In genomic region chr17:58377005-58377660, GRCh38 we compare ENCODE assay signal across 1 cellular context.
A peak's percentile ranks its signal among the peaks of the same experiment; 100 is the strongest.
TF ChIP-seq lines count a peak whose summit lies in the region.

No MANE protein-coding gene starts in this region.

TF ChIP-seq in HEK293, 187 proteins besides CTCF, POLR2A, EP300 and RAD21 (continued from another document):
- peak; percentile 94 for TF ChIP-seq ZNF664 (tag by site-specific recombination; IDR thresholded peaks at IDR 0.05)
- TF ChIP-seq SCRT2 (tag by site-specific recombination; IDR thresholded peaks at IDR 0.05): no peak
- TF ChIP-seq ZNF175 (tag by site-specific recombination; IDR thresholded peaks at IDR 0.05): no peak
- TF ChIP-seq YY1 (tag by site-specific recombination; IDR thresholded peaks at IDR 0.05): no peak
- TF ChIP-seq PRDM1 (tag by site-specific recombination; IDR thresholded peaks at IDR 0.05): no peak
- TF ChIP-seq ZBTB44 (tag by site-specific recombination; IDR thresholded peaks at IDR 0.05): no peak
- TF ChIP-seq ZNF19 (tag by site-specific recombination; IDR thresholded peaks at IDR 0.05; ENCODE audit: low read depth): no peak
- TF ChIP-seq KLF10 (tag by site-specific recombination; IDR thresholded peaks at IDR 0.05): no peak
- no peak for TF ChIP-seq ZNF266 (tag by site-specific recombination; IDR thresholded peaks at IDR 0.05; ENCODE audit: low read depth)
- TF ChIP-seq ZNF211 (tag by site-specific recombination; IDR thresholded peaks at IDR 0.05; ENCODE audit: low read depth): no peak
- TF ChIP-seq ZNF518A (tag by site-specific recombination; conservative IDR thresholded peaks at IDR 0.05; ENCODE audit: low read depth): no peak
- no peak for TF ChIP-seq ZSCAN5A (tag by site-specific recombination; IDR thresholded peaks at IDR 0.05)
- TF ChIP-seq ZNF544 (tag by site-specific recombination; IDR thresholded peaks at IDR 0.05): no peak
- no peak for TF ChIP-seq RBAK (tag by site-specific recombination; IDR thresholded peaks at IDR 0.05)
- TF ChIP-seq ZNF394 (tag by site-specific recombination; IDR thresholded peaks at IDR 0.05; ENCODE audit: borderline replicate concordance): no peak
- no peak for TF ChIP-seq ZNF488 (tag by site-specific recombination; IDR thresholded peaks at IDR 0.05)
- TF ChIP-seq ZNF704 (tag by site-specific recombination; IDR thresholded peaks at IDR 0.05): no peak
